15 cellular contexts compared by ENCODE assay signal in the genomic region with DNA sequence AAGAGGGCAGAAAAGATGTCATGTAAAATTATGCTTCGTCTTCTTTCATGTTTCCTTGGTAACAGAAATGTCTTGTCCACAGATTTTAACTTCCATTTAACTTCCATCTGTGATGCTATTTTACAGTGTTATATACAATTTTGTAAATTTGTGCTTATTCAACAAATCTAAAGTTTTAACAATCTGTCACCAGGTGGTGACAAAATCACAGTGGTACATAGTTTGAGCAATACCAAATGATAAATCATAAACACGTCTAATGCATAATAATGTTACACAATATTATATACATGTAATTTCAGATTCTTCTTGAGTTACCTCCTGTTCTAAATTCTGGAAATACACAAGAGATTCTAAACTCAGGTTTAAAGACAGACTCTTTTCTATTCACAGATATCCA.
DNase-seq lines count a peak whose midpoint lies in the region; ATAC-seq, FAIRE-seq and TF ChIP-seq lines count a peak whose summit lies in the region.
"Had no signal": no experiment of that assay in that cellular context is flagged by ENCODE, and none has a peak within 500 bp of the region (broad histone marks: within the 10 kb centered on the region; RNA-seq: fewer than 3 reads in every experiment).

No MANE protein-coding gene starts in this region.

- H3K9me3 ChIP-seq in heart left ventricle (peaks cover 0 to 8% (median 0%) of the 10 kb centered on the region in 12 donors), K562 (replicated peaks; ENCODE audit: control insufficient read depth, insufficient read depth, low read depth, low read length) (0 out of 2 replicates have a peak, but pooled peaks cover under 1% of the 10 kb centered on the region)

- H2AFZ ChIP-seq in K562 (ENCODE audit: low read depth, low read length), result no peak overlapping the region

- H3K27ac ChIP-seq in heart left ventricle (no peak overlapping the region), K562 (ENCODE audit: extremely low read depth, low read depth, low read length) (no peak overlapping the region)

- H3K4me3 ChIP-seq in heart left ventricle, result no peak overlapping the region
- no peak overlapping the region for H3K4me3 ChIP-seq in K562
- H3K4me3 ChIP-seq in epithelial cell of esophagus (ENCODE audit: low read length), result no peak overlapping the region

- no peak for TF ChIP-seq RAD21 in K562 (CRISPR knock-in tag; conservative IDR thresholded peaks at IDR 0.05 in 1 of 2, IDR thresholded peaks at IDR 0.05 in 1 of 2)

- no peak overlapping the region for H3K4me2 ChIP-seq in K562 (ENCODE audit: insufficient read depth, low read length)

- DNase-seq in heart left ventricle (no peak), left cardiac atrium (no peak), K562 (ENCODE audit: extremely low read depth in 1 of 4, low spot score in 3 of 4) (no peak), epithelial cell of esophagus (ENCODE audit: low read depth) (peak; percentile 17), ecto neural progenitor cell (ENCODE audit: low spot score) (no peak), HTR-8/SVneo (ENCODE audit: insufficient read length, low spot score) (no peak)
- DNase-seq in stimulated activated CD4-positive, alpha-beta T cell treated with anti-CD3 and anti-CD28 coated beads, Interleukin-2, amount 100 ng/mL, for 48 hours, result no peak
- DNase-seq: CD4-positive, CD25-positive, alpha-beta regulatory T cell; DMS53; H7; NCI-H1436 treated with DMSO at 0.1 percent for 48 hours; NCI-H2081; NCI-H510A treated with DMSO at 0.1 percent for 48 hours had no signal

- in situ Hi-C loops in K562 (cut with MboI), result no loop called here

- intact Hi-C loops in heart left ventricle (cut with DNase I), result loop anchor here (1.0 to 10.0 kb wide), 6 partner anchors 442 to 1042 kb away; no protein-coding TSS in a partner anchor
- intact Hi-C loops in left cardiac atrium (cut with DNase I), result loop anchor here in 1 of 2 donors (10.0 kb wide), 1 partner anchor 442 kb away; no protein-coding TSS in a partner anchor
- intact Hi-C loops in K562 (cut with micrococcal nuclease), result no loop called here

- no peaks in the 10 kb centered on the region for H3K9me1 ChIP-seq in K562 (ENCODE audit: control insufficient read depth, insufficient read depth, low read length)

- H3K9ac ChIP-seq in K562 (ENCODE audit: insufficient read depth in 1 of 2, low read depth in 2 of 2, low read length in 2 of 2), result no peak overlapping the region

- WGBS in heart left ventricle, 4 donors, result 43 to 51% (median 47%) methylated on average over 2 of the region's 2 CpGs
- WGBS in K562 (ENCODE audit: insufficient coverage, low coverage, missing lambda C conversion rate), result 0% methylated on average over 2 of the region's 2 CpGs

- H3K27me3 ChIP-seq in heart left ventricle, result no peaks in the 10 kb centered on the region
- H3K27me3 ChIP-seq in K562 (ENCODE audit: control insufficient read depth in 2 of 2, insufficient read depth in 2 of 2, low read length in 2 of 2), result no peaks in the 10 kb centered on the region

- ATAC-seq in heart left ventricle (no peak), left cardiac atrium (no peak), K562 (no peak), GM21528 (IDR thresholded peaks at IDR 0.05; ENCODE audit: low FRiP score, unreplicated experiment) (no peak)

- CTCF ChIA-PET in K562 (lab: Yijun Ruan, JAX; ENCODE audit: low intra/inter-chr PET ratio), result no interaction called here

- TF ChIP-seq EP300 in K562 (IDR thresholded peaks at IDR 0.05; ENCODE audit: low read length), result no peak

- POLR2A ChIA-PET in K562 (lab: Yijun Ruan, JAX), result no interaction called here

- no peaks in the 10 kb centered on the region for H4K20me1 ChIP-seq in K562 (replicated peaks; ENCODE audit: control insufficient read depth, insufficient read depth, low read length)

- no peaks in the 10 kb centered on the region for H3K4me1 ChIP-seq in heart left ventricle
- H3K4me1 ChIP-seq in K562 (replicated peaks in 1 of 2; ENCODE audit: control insufficient read depth in 2 of 2, insufficient read depth in 2 of 2, low read length in 2 of 2), result no peaks in the 10 kb centered on the region

- TF ChIP-seq POLR2A in heart left ventricle (IDR thresholded peaks at IDR 0.05) (no peak), K562 (conservative IDR thresholded peaks at IDR 0.05) (no peak)

- TF ChIP-seq CTCF in heart left ventricle (IDR thresholded peaks at IDR 0.05) (peak in 10 of 12 donors; percentile 7 to 56 (median 28)), K562 (IDR thresholded peaks at IDR 0.05 in 2 of 3, conservative IDR thresholded peaks at IDR 0.05 in 1 of 3; ENCODE audit: insufficient read depth in 2 of 3, low read depth in 1 of 3, low read length in 3 of 3) (no peak), epithelial cell of esophagus (IDR thresholded peaks at IDR 0.05; ENCODE audit: insufficient read depth, low read depth, low read length, missing control alignments) (peak; percentile 8)

- no peaks in the 10 kb centered on the region for H3K79me2 ChIP-seq in K562 (ENCODE audit: control insufficient read depth, insufficient read depth, low read length)

- FAIRE-seq in K562 (lab: Jason Lieb, UNC), result no peak
- no peak for FAIRE-seq in HTR-8/SVneo (lab: Jason Lieb, UNC)
- FAIRE-seq: A204.1 had no signal

- H3K36me3 ChIP-seq in heart left ventricle, result no peaks in the 10 kb centered on the region
- no peaks in the 10 kb centered on the region for H3K36me3 ChIP-seq in K562 (ENCODE audit: control insufficient read depth, insufficient read depth, low read length)

- no TSS peak for BruUV-seq in K562 (replicated peaks; lab: Mats Ljungman, UMichigan)

TF ChIP-seq in K562, 482 proteins besides CTCF, POLR2A, EP300 and RAD21:
- TF ChIP-seq SREBF1 (IDR thresholded peaks at IDR 0.05; ENCODE audit: borderline replicate concordance, low read depth, low read length), result no peak
- peak; percentile 11; the same call in 1 of the 2 replicates for TF ChIP-seq ZNF316 (IDR thresholded peaks at IDR 0.05)
- no peak for TF ChIP-seq RFX7 (CRISPR knock-in tag; IDR thresholded peaks at IDR 0.05)
- no peak for TF ChIP-seq E2F3 (CRISPR knock-in tag; IDR thresholded peaks at IDR 0.05)

Comparison
In these comparisons a context has a peak if more than half of its experiments do, and no peak if none do; other contexts are left out.
1. CTCF ChIP-seq: peak in heart left ventricle (10 of 12) and epithelial cell of esophagus (single experiment); none in K562 (0 of 3).